Comparison of ENCODE assay signal across 14 cellular contexts in genomic region chr11:111730031-111730430, GRCh38. TPM values are rescaled to one million over a fixed set of nuclear protein-coding genes. Genes with fewer than 3 reads are reported as not detected.
DNase-seq lines count a peak whose midpoint lies in the region; ATAC-seq and TF ChIP-seq lines count a peak whose summit lies in the region.
"Had no signal": no experiment of that assay in that cellular context is flagged by ENCODE, and none has a peak within 500 bp of the region (broad histone marks: within the 10 kb centered on the region; RNA-seq: fewer than 3 reads in every experiment).

No MANE protein-coding gene starts in this region.

- no peaks in the 10 kb centered on the region for H3K27me3 Mint-ChIP-seq in central memory CD8-positive, alpha-beta T cell
- H3K27me3 Mint-ChIP-seq: activated CD4-positive, alpha-beta T cell treated with anti-CD3 and anti-CD28 coated beads, Interleukin-2, amount 10 ng/mL, durations not matched to agents 24 days and 14 days; CD8-positive, alpha-beta memory T cell had no signal

- H3F3A ChIP-seq in PC-9 (ENCODE audit: insufficient read depth, low read depth) (peaks cover 4% of the 10 kb centered on the region; the same call in 1 of the 2 replicates), smooth muscle cell (ENCODE audit: low read depth) (peaks cover 3% of the 10 kb centered on the region)

- H3K4me1 ChIP-seq in PC-9 (replicated peaks; ENCODE audit: insufficient read depth) (peaks cover 9% of the 10 kb centered on the region), lower lobe of right lung (peaks cover 50% of the 10 kb centered on the region), smooth muscle cell (ENCODE audit: low read depth) (peaks cover 8% of the 10 kb centered on the region)

- CTCF ChIA-PET in PC-9 (lab: Charles Lee), result no interaction called here

- BruUV-seq in PC-9 (replicated peaks; lab: Mats Ljungman, UMichigan), result no TSS peak

- H3K79me2 ChIP-seq in PC-9 (ENCODE audit: low read depth), result no peaks in the 10 kb centered on the region
- H3K79me2 ChIP-seq in smooth muscle cell (ENCODE audit: low read depth), result no peaks in the 10 kb centered on the region

- ATAC-seq in central memory CD8-positive, alpha-beta T cell (replicated peaks; ENCODE audit: extremely low read depth, poor library complexity, severe bottlenecking), result no peak
- no peak for ATAC-seq in lower lobe of right lung
- ATAC-seq in HG03354 (IDR thresholded peaks at IDR 0.05; ENCODE audit: poor library complexity, severe bottlenecking, unreplicated experiment), result no peak
- ATAC-seq in GM21576 (IDR thresholded peaks at IDR 0.05; ENCODE audit: unreplicated experiment), result no peak
- ATAC-seq in HG03196 (IDR thresholded peaks at IDR 0.05; ENCODE audit: unreplicated experiment), result no peak

- DNase-seq in PC-9 (peak in 1 of 2 experiments; percentile 16), lower lobe of right lung (no peak), smooth muscle cell (lab: John Stamatoyannopoulos, UW; ENCODE audit: unreplicated experiment) (no peak), CD1c-positive myeloid dendritic cell (ENCODE audit: extremely low spot score) (no peak)
- DNase-seq in central memory CD8-positive, alpha-beta T cell (ENCODE audit: low spot score in 2 of 2), result no peak
- DNase-seq: activated CD4-positive, alpha-beta T cell treated with anti-CD3 and anti-CD28 coated beads, Interleukin-2, amount 10 ng/mL, durations not matched to agents 24 days and 14 days; CD8-positive, alpha-beta memory T cell; endodermal cell; NCI-H446 treated with DMSO at 0.1 percent for 48 hours; SK-N-SH had no signal

- H4K20me1 ChIP-seq in PC-9 (ENCODE audit: insufficient read depth), result no peaks in the 10 kb centered on the region
- H4K20me1 ChIP-seq in smooth muscle cell (ENCODE audit: low read depth), result no peaks in the 10 kb centered on the region

- H3K9me3 ChIP-seq in PC-9 (ENCODE audit: insufficient read depth, low read depth) (no peaks in the 10 kb centered on the region), lower lobe of right lung (no peaks in the 10 kb centered on the region), smooth muscle cell (replicated peaks; ENCODE audit: low read depth) (no peaks in the 10 kb centered on the region)
- H3K9me3 ChIP-seq: neutrophil, SK-N-SH had no signal

- H3K36me3 ChIP-seq in PC-9 (ENCODE audit: low read depth) (0 out of 2 replicates have a peak, but pooled peaks cover 1% of the 10 kb centered on the region), lower lobe of right lung (peaks cover 34% of the 10 kb centered on the region), smooth muscle cell (ENCODE audit: low read depth) (no peaks in the 10 kb centered on the region)

- peak overlapping the region; percentile 13 for H3K27ac Mint-ChIP-seq in central memory CD8-positive, alpha-beta T cell (ENCODE audit: low read depth)
- H3K27ac Mint-ChIP-seq: activated CD4-positive, alpha-beta T cell treated with anti-CD3 and anti-CD28 coated beads, Interleukin-2, amount 10 ng/mL, durations not matched to agents 24 days and 14 days; endodermal cell had no signal

- H3K9ac ChIP-seq in smooth muscle cell (ENCODE audit: low read depth), result no peak overlapping the region
- H3K9ac ChIP-seq: SK-N-SH had no signal

- H3K4me3 Mint-ChIP-seq in central memory CD8-positive, alpha-beta T cell, result no peak overlapping the region
- H3K4me3 Mint-ChIP-seq: activated CD4-positive, alpha-beta T cell treated with anti-CD3 and anti-CD28 coated beads, Interleukin-2, amount 10 ng/mL, durations not matched to agents 24 days and 14 days; CD8-positive, alpha-beta memory T cell; endodermal cell had no signal

- POLR2A ChIA-PET in PC-9 (lab: Charles Lee; ENCODE audit: unreplicated experiment), result interaction anchor here (0.7 kb wide), 1 partner anchor 152 kb away, joined by 3 read pairs; no protein-coding TSS in a partner anchor

- no peak overlapping the region for H3K4me2 ChIP-seq in PC-9
- H3K4me2 ChIP-seq in smooth muscle cell, result peak overlapping the region; percentile 18
- H3K4me2 ChIP-seq: SK-N-SH had no signal

- intact Hi-C loops in PC-9 (cut with micrococcal nuclease; ENCODE audit: unreplicated experiment) (no loop called here), lower lobe of right lung (cut with DNase I) (no loop called here)

- peak overlapping the region; percentile 5; the same call in 1 of the 2 replicates for H3K27ac ChIP-seq in PC-9
- peak overlapping the region; percentile 69 for H3K27ac ChIP-seq in lower lobe of right lung
- peak overlapping the region; percentile 4 for H3K27ac ChIP-seq in smooth muscle cell (ENCODE audit: low read depth)
- H3K27ac ChIP-seq: neutrophil had no signal

- H3K9me2 ChIP-seq in PC-9 (ENCODE audit: insufficient read depth), result no peaks in the 10 kb centered on the region
- H3K9me2 ChIP-seq: SK-N-SH had no signal

- TF ChIP-seq CTCF in PC-9 (conservative IDR thresholded peaks at IDR 0.05) (no peak), lower lobe of right lung (IDR thresholded peaks at IDR 0.05) (no peak), smooth muscle cell (IDR thresholded peaks at IDR 0.05; ENCODE audit: borderline replicate concordance, insufficient read depth, poor library complexity, severe bottlenecking) (no peak)

- peaks cover 6% of the 10 kb centered on the region for H3K36me3 Mint-ChIP-seq in central memory CD8-positive, alpha-beta T cell (ENCODE audit: insufficient read depth)

- WGBS in smooth muscle cell (ENCODE audit: low lambda C conversion rate), result 62% methylated on average over 3 of the region's 3 CpGs

- no peaks in the 10 kb centered on the region for H3K27me3 ChIP-seq in PC-9 (ENCODE audit: insufficient read depth, low read depth)
- no peaks in the 10 kb centered on the region for H3K27me3 ChIP-seq in lower lobe of right lung (ENCODE audit: low read depth)
- no peaks in the 10 kb centered on the region for H3K27me3 ChIP-seq in smooth muscle cell (ENCODE audit: low read depth)
- H3K27me3 ChIP-seq: neutrophil had no signal

- no peaks in the 10 kb centered on the region for H3K9me3 Mint-ChIP-seq in central memory CD8-positive, alpha-beta T cell
- H3K9me3 Mint-ChIP-seq: activated CD4-positive, alpha-beta T cell treated with anti-CD3 and anti-CD28 coated beads, Interleukin-2, amount 10 ng/mL, durations not matched to agents 24 days and 14 days; CD8-positive, alpha-beta memory T cell; endodermal cell had no signal

- no peak overlapping the region for H2AFZ ChIP-seq in PC-9
- no peak overlapping the region for H2AFZ ChIP-seq in smooth muscle cell (ENCODE audit: low read depth)

- H3K4me3 ChIP-seq in PC-9 (no peak overlapping the region), lower lobe of right lung (no peak overlapping the region), smooth muscle cell (no peak overlapping the region)

- no peaks in the 10 kb centered on the region for H3K4me1 Mint-ChIP-seq in central memory CD8-positive, alpha-beta T cell
- H3K4me1 Mint-ChIP-seq: activated CD4-positive, alpha-beta T cell treated with anti-CD3 and anti-CD28 coated beads, Interleukin-2, amount 10 ng/mL, durations not matched to agents 24 days and 14 days had no signal

RNA-seq across cellular contexts. Expression of gene PPP2R1B, which starts 36.2 kb away (rescaled TPM):
- total RNA-seq in PC-9 (2021) (28.9 and 36.4 TPM in 2 replicates), lower lobe of right lung (24.1 TPM), smooth muscle cell (29.5 and 40.2 TPM in 2 replicates)
- polyA plus RNA-seq in smooth muscle cell, result 13.1 and 21.9 TPM in 2 replicates

Comparison
In these comparisons a context has a peak if more than half of its experiments do, and no peak if none do; other contexts are left out.
1. H3K27ac ChIP-seq: peak in every context shown above with its lines; median percentile 69 in lower lobe of right lung; 5 in PC-9; 4 in smooth muscle cell.